ENCODE assay signal across 1 cellular context in genomic region chr14:101554991-101555668, GRCh38.
TF ChIP-seq lines count a peak whose summit lies in the region.

No MANE protein-coding gene starts in this region.

TF ChIP-seq in liver, 16 proteins besides CTCF, POLR2A, EP300 and RAD21 (continued from another document):
- TF ChIP-seq REST (IDR thresholded peaks at IDR 0.05), result no peak
